8 cellular contexts compared by ENCODE assay signal in the genomic region with DNA sequence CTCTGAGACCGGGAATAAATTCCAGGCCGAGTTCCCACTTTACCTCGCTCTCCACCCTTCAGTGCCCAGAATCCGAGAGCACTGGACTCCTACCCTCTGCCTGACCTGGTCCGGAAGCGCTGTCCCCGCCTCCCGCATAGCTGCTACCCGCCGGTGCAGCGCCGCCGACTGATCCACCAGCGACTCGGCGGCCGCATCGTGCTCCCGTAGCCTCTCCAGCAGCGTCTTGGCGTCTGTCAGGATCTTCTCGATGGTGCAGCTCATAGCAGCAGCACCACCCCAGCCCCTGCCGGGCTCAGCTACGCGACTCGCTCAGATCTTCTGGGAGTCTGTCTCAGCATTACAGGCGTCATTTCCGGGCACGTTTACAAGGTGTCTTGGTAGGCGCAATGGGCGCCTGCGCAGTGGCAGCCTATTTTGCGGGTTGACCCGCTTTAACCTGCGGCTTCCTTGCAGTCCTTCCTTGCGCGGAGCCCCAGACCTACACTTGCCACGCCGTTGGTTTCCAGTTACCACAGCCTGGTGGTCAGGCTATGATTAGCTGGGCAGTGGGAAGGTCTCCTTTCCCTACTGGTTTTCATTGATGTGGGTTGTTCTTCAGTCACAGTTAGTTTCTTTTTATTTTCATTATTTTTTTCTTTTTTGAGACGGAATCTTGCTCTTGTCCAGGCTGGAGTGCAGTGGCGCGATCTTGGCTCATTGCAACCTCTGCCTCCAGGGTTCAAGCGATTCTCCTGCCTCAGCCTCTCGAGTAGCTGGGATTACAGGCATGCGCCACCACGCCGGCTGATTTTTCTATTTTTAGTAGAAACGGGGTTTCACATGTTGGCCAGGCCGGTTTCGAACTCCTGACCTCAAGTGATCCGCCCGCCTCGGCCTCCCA. TPM values are rescaled to one million over a fixed set of nuclear protein-coding genes. Genes with fewer than 3 reads are reported as not detected.
DNase-seq lines count a peak whose midpoint lies in the region; ATAC-seq and TF ChIP-seq lines count a peak whose summit lies in the region.

A gene (minus strand): TSS at position 342 of the 883 bp plus-strand sequence. CDS start 78 bp downstream, at position 264.

- H3K27me3 Mint-ChIP-seq in WTC11 (ENCODE audit: low read depth) (peaks cover 39% of the 10 kb centered on the region), immature natural killer cell (ENCODE audit: low read depth in 3 of 3) (peaks cover 7 to 16% (median 11%) of the 10 kb centered on the region in 3 donors)

- no peaks in the 10 kb centered on the region; the same call in 1 of the 2 replicates for H3K9me3 ChIP-seq in AG04450 (ENCODE audit: control insufficient read depth, insufficient read depth, low read length)

- TF ChIP-seq CTCF in AG04450 (IDR thresholded peaks at IDR 0.05; ENCODE audit: low read depth, low read length) = no peak
- TF ChIP-seq CTCF in WTC11 (IDR thresholded peaks at IDR 0.05) = no peak
- TF ChIP-seq CTCF in cardiac fibroblast (IDR thresholded peaks at IDR 0.05; ENCODE audit: low read depth, low read length) = no peak

- DNase-seq in AG04450 (ENCODE audit: low read depth, low spot score) (peak; percentile 85), NCI-H2227 treated with DMSO at 0.1 percent for 48 hours (lab: John Stamatoyannopoulos, UW) (peak; percentile 95), WTC11 (ENCODE audit: low spot score) (peak; percentile 92), cardiac fibroblast (ENCODE audit: low read depth in 2 of 2) (peak; percentile 92 to 94), immature natural killer cell (peak; percentile 95 to 96 (median 95)), smooth muscle cell of the brain vasculature (ENCODE audit: low read depth, low spot score) (peak; percentile 79)

- H3K4me1 Mint-ChIP-seq in WTC11 = 0 out of 2 replicates have a peak, but pooled peaks cover 5% of the 10 kb centered on the region
- H3K4me1 Mint-ChIP-seq in immature natural killer cell = peaks cover 29 to 37% of the 10 kb centered on the region in 2 donors

- no peaks in the 10 kb centered on the region for H3K27me3 ChIP-seq in AG04450 (ENCODE audit: control insufficient read depth, insufficient read depth, low read length)

- CTCF ChIA-PET in AG04450 (lab: Charles Lee) = interaction anchor here (0.7 kb wide), 1 partner anchor 791 kb away, joined by 3 read pairs; no protein-coding TSS in a partner anchor
- CTCF ChIA-PET in WTC11 (lab: Charles Lee) = interaction anchor here (0.5 to 1.0 kb wide), 2 partner anchors 16 to 144 kb away, joined by 3 read pairs; no protein-coding TSS in a partner anchor

- peak within 1 kb of the TSS; percentile 99 for H3K27ac Mint-ChIP-seq in WTC11
- H3K27ac Mint-ChIP-seq in immature natural killer cell = peak within 1 kb of the TSS; percentile 94 to 100 (median 99)

- POLR2A ChIA-PET in AG04450 (lab: Yijun Ruan, JAX) (interaction anchor here (0.6 to 1.2 kb wide), 3 partner anchors 23 to 1232 kb away, joined by 4 to 6 read pairs (median 5); a partner anchor contains a TSS), WTC11 (lab: Charles Lee) (interaction anchor here (1.0 to 1.2 kb wide), 4 partner anchors 16 to 309 kb away, joined by 3 to 4 read pairs (median 3); a partner anchor contains a TSS)

- H3K4me3 Mint-ChIP-seq in WTC11 = peak within 1 kb of the TSS; percentile 100
- peak within 1 kb of the TSS; percentile 98 to 100 (median 100) for H3K4me3 Mint-ChIP-seq in immature natural killer cell

- H3K4me3 ChIP-seq in AG04450 (ENCODE audit: low read depth, low read length) = peak within 1 kb of the TSS; percentile 93
- H3K4me3 ChIP-seq in cardiac fibroblast (replicated peaks in 1 of 2; ENCODE audit: low read depth in 2 of 2, low read length in 2 of 2) = peak within 1 kb of the TSS; percentile 95 to 96

- H3K27ac ChIP-seq in AG04450 (ENCODE audit: low read depth, low read length) = peak within 1 kb of the TSS; percentile 95

- H3K36me3 Mint-ChIP-seq in WTC11 (peaks cover 36% of the 10 kb centered on the region), immature natural killer cell (peaks cover 6 to 23% (median 12%) of the 10 kb centered on the region in 3 donors)

- ATAC-seq in GM18909 (IDR thresholded peaks at IDR 0.05; ENCODE audit: poor library complexity, unreplicated experiment) (peak; percentile 99), HG03175 (IDR thresholded peaks at IDR 0.05; ENCODE audit: unreplicated experiment) (peak; percentile 99), WTC11 (peak; percentile 98)

- peaks cover 7% of the 10 kb centered on the region; the same call in 1 of the 2 replicates for H3K9me3 Mint-ChIP-seq in WTC11
- H3K9me3 Mint-ChIP-seq in immature natural killer cell = peaks cover 0 to under 1% (median 0%) of the 10 kb centered on the region in 6 donors

TF ChIP-seq in WTC11, 78 proteins besides CTCF, POLR2A, EP300 and RAD21 (continues in another document):
- TF ChIP-seq NR1H2 (CRISPR knock-in tag; IDR thresholded peaks at IDR 0.05) (no peak), TP53 (CRISPR knock-in tag; IDR thresholded peaks at IDR 0.05) (no peak), ZNF121 (CRISPR knock-in tag; IDR thresholded peaks at IDR 0.05) (no peak), ZNF263 (CRISPR knock-in tag; IDR thresholded peaks at IDR 0.05; ENCODE audit: low read depth) (no peak), JAZF1 (CRISPR knock-in tag; IDR thresholded peaks at IDR 0.05) (no peak), NFYB (CRISPR knock-in tag; conservative IDR thresholded peaks at IDR 0.05; ENCODE audit: low read depth) (no peak), NFATC4 (CRISPR knock-in tag; IDR thresholded peaks at IDR 0.05) (no peak), FOXK1 (CRISPR knock-in tag; IDR thresholded peaks at IDR 0.05) (peak; percentile 59), KAT7 (CRISPR knock-in tag; IDR thresholded peaks at IDR 0.05; ENCODE audit: borderline replicate concordance) (peak; percentile 81; the same call in 1 of the 2 replicates), HMGA2 (CRISPR knock-in tag; IDR thresholded peaks at IDR 0.05) (no peak)
- TF ChIP-seq, protein P1, sequence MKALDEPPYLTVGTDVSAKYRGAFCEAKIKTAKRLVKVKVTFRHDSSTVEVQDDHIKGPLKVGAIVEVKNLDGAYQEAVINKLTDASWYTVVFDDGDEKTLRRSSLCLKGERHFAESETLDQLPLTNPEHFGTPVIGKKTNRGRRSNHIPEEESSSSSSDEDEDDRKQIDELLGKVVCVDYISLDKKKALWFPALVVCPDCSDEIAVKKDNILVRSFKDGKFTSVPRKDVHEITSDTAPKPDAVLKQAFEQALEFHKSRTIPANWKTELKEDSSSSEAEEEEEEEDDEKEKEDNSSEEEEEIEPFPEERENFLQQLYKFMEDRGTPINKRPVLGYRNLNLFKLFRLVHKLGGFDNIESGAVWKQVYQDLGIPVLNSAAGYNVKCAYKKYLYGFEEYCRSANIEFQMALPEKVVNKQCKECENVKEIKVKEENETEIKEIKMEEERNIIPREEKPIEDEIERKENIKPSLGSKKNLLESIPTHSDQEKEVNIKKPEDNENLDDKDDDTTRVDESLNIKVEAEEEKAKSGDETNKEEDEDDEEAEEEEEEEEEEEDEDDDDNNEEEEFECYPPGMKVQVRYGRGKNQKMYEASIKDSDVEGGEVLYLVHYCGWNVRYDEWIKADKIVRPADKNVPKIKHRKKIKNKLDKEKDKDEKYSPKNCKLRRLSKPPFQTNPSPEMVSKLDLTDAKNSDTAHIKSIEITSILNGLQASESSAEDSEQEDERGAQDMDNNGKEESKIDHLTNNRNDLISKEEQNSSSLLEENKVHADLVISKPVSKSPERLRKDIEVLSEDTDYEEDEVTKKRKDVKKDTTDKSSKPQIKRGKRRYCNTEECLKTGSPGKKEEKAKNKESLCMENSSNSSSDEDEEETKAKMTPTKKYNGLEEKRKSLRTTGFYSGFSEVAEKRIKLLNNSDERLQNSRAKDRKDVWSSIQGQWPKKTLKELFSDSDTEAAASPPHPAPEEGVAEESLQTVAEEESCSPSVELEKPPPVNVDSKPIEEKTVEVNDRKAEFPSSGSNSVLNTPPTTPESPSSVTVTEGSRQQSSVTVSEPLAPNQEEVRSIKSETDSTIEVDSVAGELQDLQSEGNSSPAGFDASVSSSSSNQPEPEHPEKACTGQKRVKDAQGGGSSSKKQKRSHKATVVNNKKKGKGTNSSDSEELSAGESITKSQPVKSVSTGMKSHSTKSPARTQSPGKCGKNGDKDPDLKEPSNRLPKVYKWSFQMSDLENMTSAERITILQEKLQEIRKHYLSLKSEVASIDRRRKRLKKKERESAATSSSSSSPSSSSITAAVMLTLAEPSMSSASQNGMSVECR (CRISPR knock-in tag; IDR thresholded peaks at IDR 0.05; ENCODE audit: borderline replicate concordance) = no peak; the same call in 1 of the 2 replicates
- TF ChIP-seq, protein P2, sequence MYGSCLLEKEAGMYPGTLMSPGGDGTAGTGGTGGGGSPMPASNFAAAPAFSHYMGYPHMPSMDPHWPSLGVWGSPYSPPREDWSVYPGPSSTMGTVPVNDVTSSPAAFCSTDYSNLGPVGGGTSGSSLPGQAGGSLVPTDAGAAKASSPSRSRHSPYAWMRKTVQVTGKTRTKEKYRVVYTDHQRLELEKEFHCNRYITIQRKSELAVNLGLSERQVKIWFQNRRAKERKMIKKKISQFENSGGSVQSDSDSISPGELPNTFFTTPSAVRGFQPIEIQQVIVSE (CRISPR knock-in tag; IDR thresholded peaks at IDR 0.05; ENCODE audit: borderline replicate concordance) = no peak
- TF ChIP-seq, protein P3, sequence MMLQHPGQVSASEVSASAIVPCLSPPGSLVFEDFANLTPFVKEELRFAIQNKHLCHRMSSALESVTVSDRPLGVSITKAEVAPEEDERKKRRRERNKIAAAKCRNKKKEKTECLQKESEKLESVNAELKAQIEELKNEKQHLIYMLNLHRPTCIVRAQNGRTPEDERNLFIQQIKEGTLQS (CRISPR knock-in tag; conservative IDR thresholded peaks at IDR 0.05) = no peak
- TF ChIP-seq, protein P4, sequence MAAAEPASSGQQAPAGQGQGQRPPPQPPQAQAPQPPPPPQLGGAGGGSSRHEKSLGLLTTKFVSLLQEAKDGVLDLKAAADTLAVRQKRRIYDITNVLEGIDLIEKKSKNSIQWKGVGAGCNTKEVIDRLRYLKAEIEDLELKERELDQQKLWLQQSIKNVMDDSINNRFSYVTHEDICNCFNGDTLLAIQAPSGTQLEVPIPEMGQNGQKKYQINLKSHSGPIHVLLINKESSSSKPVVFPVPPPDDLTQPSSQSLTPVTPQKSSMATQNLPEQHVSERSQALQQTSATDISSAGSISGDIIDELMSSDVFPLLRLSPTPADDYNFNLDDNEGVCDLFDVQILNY (CRISPR knock-in tag; IDR thresholded peaks at IDR 0.05) = no peak
- TF ChIP-seq, protein P5, sequence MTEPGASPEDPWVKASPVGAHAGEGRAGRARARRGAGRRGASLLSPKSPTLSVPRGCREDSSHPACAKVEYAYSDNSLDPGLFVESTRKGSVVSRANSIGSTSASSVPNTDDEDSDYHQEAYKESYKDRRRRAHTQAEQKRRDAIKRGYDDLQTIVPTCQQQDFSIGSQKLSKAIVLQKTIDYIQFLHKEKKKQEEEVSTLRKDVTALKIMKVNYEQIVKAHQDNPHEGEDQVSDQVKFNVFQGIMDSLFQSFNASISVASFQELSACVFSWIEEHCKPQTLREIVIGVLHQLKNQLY (CRISPR knock-in tag; IDR thresholded peaks at IDR 0.05) = no peak

RNA-seq across cellular contexts. Expression of the gene that starts here (rescaled TPM):
- polyA plus RNA-seq in AG04450 (2011; rRNA removed) = 34.7 and 58.5 TPM in 2 replicates
- polyA minus RNA-seq in AG04450 (2011; rRNA and poly(A)+ RNA removed) = 24.1 and 44.6 TPM in 2 replicates
- total RNA-seq in WTC11 (2021) = 65.2 to 75.2 TPM (median 68.7 TPM) in 3 replicates
- polyA plus RNA-seq in immature natural killer cell = 10 to 100 TPM; 32.8 to 50.4 (median 37.9) TPM

Comparison
In these comparisons a context has a peak if more than half of its experiments do, and no peak if none do; other contexts are left out.
1. Peak in every context shown above with its lines: DNase-seq, ATAC-seq, H3K4me3 ChIP-seq and H3K27ac ChIP-seq.